Comparison of ENCODE assay signal across 2 cellular contexts in genomic region chr12:121633833-121634196, GRCh38. TPM values are rescaled to one million over a fixed set of nuclear protein-coding genes. Genes with fewer than 3 reads are reported as not detected.
"Had no signal": no experiment of that assay in that cellular context is flagged by ENCODE, and none has a peak within 500 bp of the region (broad histone marks: within the 10 kb centered on the region; RNA-seq: fewer than 3 reads in every experiment).

No MANE protein-coding gene starts in this region.

RNA-seq across cellular contexts. Expression of gene MORN3, which starts 35.6 kb away (rescaled TPM):
- total RNA-seq: ascending aorta, body of pancreas had no signal
